In genomic region chr20:49179368-49180277, GRCh38 we compare ENCODE assay signal across 10 cellular contexts. TPM values are rescaled to one million over a fixed set of nuclear protein-coding genes. Genes with fewer than 3 reads are reported as not detected.
DNase-seq lines count a peak whose midpoint lies in the region; ATAC-seq, FAIRE-seq and TF ChIP-seq lines count a peak whose summit lies in the region.
"Had no signal": no experiment of that assay in that cellular context is flagged by ENCODE, and none has a peak within 500 bp of the region (broad histone marks: within the 10 kb centered on the region; RNA-seq: fewer than 3 reads in every experiment).

No MANE protein-coding gene starts in this region.

- TF ChIP-seq CTCF in bronchial epithelial cell (IDR thresholded peaks at IDR 0.05; ENCODE audit: insufficient read depth, low read length, severe bottlenecking) (no peak), pancreas (IDR thresholded peaks at IDR 0.05) (no peak)

- H3K27me3 ChIP-seq in bronchial epithelial cell (ENCODE audit: control insufficient read depth, insufficient read depth, low read length) (no peaks in the 10 kb centered on the region), pancreas (no peaks in the 10 kb centered on the region)
- H3K27me3 ChIP-seq: ascending aorta had no signal

- intact Hi-C loops in pancreas (cut with DNase I) = no loop called here

- no peaks in the 10 kb centered on the region for H3K9me3 ChIP-seq in pancreas
- H3K9me3 ChIP-seq: ascending aorta had no signal

- WGBS in pancreas, 2 donors = 3 to 11% methylated on average over 1 of the region's 1 CpG

- H3K36me3 ChIP-seq in bronchial epithelial cell (ENCODE audit: control insufficient read depth, insufficient read depth, low read length) = no peaks in the 10 kb centered on the region
- no peaks in the 10 kb centered on the region for H3K36me3 ChIP-seq in pancreas

- no peak for FAIRE-seq in bronchial epithelial cell (lab: Jason Lieb, UNC)
- FAIRE-seq in pancreas (lab: Jason Lieb, UNC) = no peak

- H3K27ac ChIP-seq in pancreas = peak overlapping the region; percentile 35 to 67 (median 48)
- H3K27ac ChIP-seq: ascending aorta had no signal

- H3K4me1 ChIP-seq in pancreas = peaks cover 24 to 47% (median 45%) of the 10 kb centered on the region in 3 donors

- DNase-seq in bronchial epithelial cell (ENCODE audit: low read depth) (peak; percentile 58), pancreas (no peak), retina (no peak), D341Med (ENCODE audit: low spot score) (no peak), DMS153 treated with DMSO at 0.1 percent for 48 hours (lab: John Stamatoyannopoulos, UW; ENCODE audit: unreplicated experiment) (no peak)

- H3K4me3 ChIP-seq in bronchial epithelial cell (ENCODE audit: low read depth, low read length) = no peak overlapping the region
- no peak overlapping the region for H3K4me3 ChIP-seq in pancreas
- H3K4me3 ChIP-seq: ascending aorta had no signal

- ATAC-seq in GM18517 (IDR thresholded peaks at IDR 0.05; ENCODE audit: unreplicated experiment) = peak; percentile 64
- ATAC-seq in HG03139 (IDR thresholded peaks at IDR 0.05; ENCODE audit: unreplicated experiment) = peak; percentile 59
- peak; percentile 58 to 79 (median 70) for ATAC-seq in pancreas
- no peak for ATAC-seq in GM19324 (IDR thresholded peaks at IDR 0.05; ENCODE audit: low FRiP score, unreplicated experiment)
- ATAC-seq: SK-N-SH treated with all-trans-retinoic acid at 6 μM for 48 hours had no signal

RNA-seq across cellular contexts. Expression of gene STAU1, which starts 8.5 kb away (rescaled TPM):
- total RNA-seq in bronchial epithelial cell = 31.1 and 34.3 TPM in 2 replicates
- 10 to 100 TPM; 43.9 to 62.8 (median 56.2) TPM for total RNA-seq in pancreas
- polyA plus RNA-seq in pancreas = 10 to 100 TPM; 18.9 to 29.6 TPM

RNA-seq across cellular contexts. Expression of gene DDX27, which starts 39.6 kb away (rescaled TPM):
- total RNA-seq in bronchial epithelial cell (49.8 and 66.6 TPM in 2 replicates), pancreas (10 to 100 TPM; 12.0 to 18.4 (median 15.9) TPM)
- polyA plus RNA-seq in pancreas = 10 to 100 TPM; 19.7 to 33.0 TPM
